Comparison of ENCODE assay signal across 21 cellular contexts in genomic region chr5:17607461-17607860, GRCh38. TPM values are rescaled to one million over a fixed set of nuclear protein-coding genes. Genes with fewer than 3 reads are reported as not detected.
"Had no signal": no experiment of that assay in that cellular context is flagged by ENCODE, and none has a peak within 500 bp of the region (broad histone marks: within the 10 kb centered on the region; RNA-seq: fewer than 3 reads in every experiment).

No MANE protein-coding gene starts in this region.

RNA-seq across cellular contexts. Expression of gene TAF11L12, which starts 2.7 kb away (rescaled TPM):
- total RNA-seq: activated naive CD4-positive, alpha-beta T cell treated with anti-CD3 and anti-CD28 coated beads for 36 hours; activated naive CD4-positive, alpha-beta T cell treated with anti-CD3 and anti-CD28 coated beads, Interleukin-2, amount 50 U/mL, for 72 hours; activated naive CD8-positive, alpha-beta T cell treated with anti-CD3 and anti-CD28 coated beads for 36 hours; activated naive CD8-positive, alpha-beta T cell treated with anti-CD3 and anti-CD28 coated beads, Interleukin-2, amount 10 ng/mL, durations not matched to agents 7 days and 5 days; activated T-cell treated with anti-CD3 and anti-CD28 coated beads, Interleukin-2, amount 50 U/mL, for 4 hours; activated T-cell treated with anti-CD3 and anti-CD28 coated beads, Interleukin-2, amount 50 U/mL, for 72 hours; activated T-helper 1 cell treated with anti-CD3 and anti-CD28 coated beads, Interleukin-12 subunit alpha, Interleukin-12 subunit beta, Interleukin-2, Interleukin-4 antibody, amounts not matched to agents 30 ng/mL and 10 ng/mL and 1 ng/mL, durations not matched to agents 14 hours and 24 hours and 36 hours; activated T-helper 17 cell treated with anti-CD3 and anti-CD28 coated beads, Interleukin-2, amount 50 U/mL, for 72 hours; activated T-helper 2 cell treated with anti-CD3 and anti-CD28 coated beads, Interferon-gamma antibody, Interleukin-2, Interleukin-4, amounts not matched to agents 10 μg/mL and 5 μg/mL and 100 μg/mL, durations not matched to agents 14 hours and 24 hours and 36 hours; adrenal gland; aorta; ascending aorta; body of pancreas; breast epithelium; cardiac muscle cell; cardiac septum; cerebellum; chondrocyte had no signal
- polyA plus RNA-seq: adipose tissue, adrenal gland, aorta, cardiac muscle cell had no signal

RNA-seq across cellular contexts. Expression of gene TAF11L11, which starts 3.5 kb away (rescaled TPM):
- total RNA-seq: activated naive CD4-positive, alpha-beta T cell treated with anti-CD3 and anti-CD28 coated beads for 36 hours; activated naive CD4-positive, alpha-beta T cell treated with anti-CD3 and anti-CD28 coated beads, Interleukin-2, amount 50 U/mL, for 72 hours; activated naive CD8-positive, alpha-beta T cell treated with anti-CD3 and anti-CD28 coated beads for 36 hours; activated naive CD8-positive, alpha-beta T cell treated with anti-CD3 and anti-CD28 coated beads, Interleukin-2, amount 10 ng/mL, durations not matched to agents 7 days and 5 days; activated T-cell treated with anti-CD3 and anti-CD28 coated beads, Interleukin-2, amount 50 U/mL, for 4 hours; activated T-cell treated with anti-CD3 and anti-CD28 coated beads, Interleukin-2, amount 50 U/mL, for 72 hours; activated T-helper 1 cell treated with anti-CD3 and anti-CD28 coated beads, Interleukin-12 subunit alpha, Interleukin-12 subunit beta, Interleukin-2, Interleukin-4 antibody, amounts not matched to agents 30 ng/mL and 10 ng/mL and 1 ng/mL, durations not matched to agents 14 hours and 24 hours and 36 hours; activated T-helper 17 cell treated with anti-CD3 and anti-CD28 coated beads, Interleukin-2, amount 50 U/mL, for 72 hours; activated T-helper 2 cell treated with anti-CD3 and anti-CD28 coated beads, Interferon-gamma antibody, Interleukin-2, Interleukin-4, amounts not matched to agents 10 μg/mL and 5 μg/mL and 100 μg/mL, durations not matched to agents 14 hours and 24 hours and 36 hours; adrenal gland; aorta; ascending aorta; body of pancreas; breast epithelium; bronchial epithelial cell; cardiac muscle cell; cardiac septum; cerebellum; chondrocyte had no signal
- polyA plus RNA-seq: adipose tissue, adrenal gland, aorta, cardiac muscle cell had no signal

RNA-seq across cellular contexts. Expression of gene TAF11L10, which starts 9.8 kb away (rescaled TPM):
- total RNA-seq: activated naive CD4-positive, alpha-beta T cell treated with anti-CD3 and anti-CD28 coated beads for 36 hours; activated naive CD4-positive, alpha-beta T cell treated with anti-CD3 and anti-CD28 coated beads, Interleukin-2, amount 50 U/mL, for 72 hours; activated naive CD8-positive, alpha-beta T cell treated with anti-CD3 and anti-CD28 coated beads for 36 hours; activated naive CD8-positive, alpha-beta T cell treated with anti-CD3 and anti-CD28 coated beads, Interleukin-2, amount 10 ng/mL, durations not matched to agents 7 days and 5 days; activated T-cell treated with anti-CD3 and anti-CD28 coated beads, Interleukin-2, amount 50 U/mL, for 4 hours; activated T-cell treated with anti-CD3 and anti-CD28 coated beads, Interleukin-2, amount 50 U/mL, for 72 hours; activated T-helper 1 cell treated with anti-CD3 and anti-CD28 coated beads, Interleukin-12 subunit alpha, Interleukin-12 subunit beta, Interleukin-2, Interleukin-4 antibody, amounts not matched to agents 30 ng/mL and 10 ng/mL and 1 ng/mL, durations not matched to agents 14 hours and 24 hours and 36 hours; activated T-helper 17 cell treated with anti-CD3 and anti-CD28 coated beads, Interleukin-2, amount 50 U/mL, for 72 hours; activated T-helper 2 cell treated with anti-CD3 and anti-CD28 coated beads, Interferon-gamma antibody, Interleukin-2, Interleukin-4, amounts not matched to agents 10 μg/mL and 5 μg/mL and 100 μg/mL, durations not matched to agents 14 hours and 24 hours and 36 hours; adrenal gland; aorta; ascending aorta; astrocyte; body of pancreas; breast epithelium; bronchial epithelial cell; cardiac muscle cell; cardiac septum; cerebellum; chondrocyte had no signal
- polyA plus RNA-seq: adipose tissue, adrenal gland, aorta, cardiac muscle cell had no signal

RNA-seq across cellular contexts. Expression of gene TAF11L9, which starts 13.3 kb away (rescaled TPM):
- total RNA-seq: activated naive CD4-positive, alpha-beta T cell treated with anti-CD3 and anti-CD28 coated beads for 36 hours; activated naive CD4-positive, alpha-beta T cell treated with anti-CD3 and anti-CD28 coated beads, Interleukin-2, amount 50 U/mL, for 72 hours; activated naive CD8-positive, alpha-beta T cell treated with anti-CD3 and anti-CD28 coated beads for 36 hours; activated naive CD8-positive, alpha-beta T cell treated with anti-CD3 and anti-CD28 coated beads, Interleukin-2, amount 10 ng/mL, durations not matched to agents 7 days and 5 days; activated T-cell treated with anti-CD3 and anti-CD28 coated beads, Interleukin-2, amount 50 U/mL, for 4 hours; activated T-cell treated with anti-CD3 and anti-CD28 coated beads, Interleukin-2, amount 50 U/mL, for 72 hours; activated T-helper 1 cell treated with anti-CD3 and anti-CD28 coated beads, Interleukin-12 subunit alpha, Interleukin-12 subunit beta, Interleukin-2, Interleukin-4 antibody, amounts not matched to agents 30 ng/mL and 10 ng/mL and 1 ng/mL, durations not matched to agents 14 hours and 24 hours and 36 hours; activated T-helper 17 cell treated with anti-CD3 and anti-CD28 coated beads, Interleukin-2, amount 50 U/mL, for 72 hours; activated T-helper 2 cell treated with anti-CD3 and anti-CD28 coated beads, Interferon-gamma antibody, Interleukin-2, Interleukin-4, amounts not matched to agents 10 μg/mL and 5 μg/mL and 100 μg/mL, durations not matched to agents 14 hours and 24 hours and 36 hours; adrenal gland; aorta; ascending aorta; astrocyte; body of pancreas; breast epithelium; bronchial epithelial cell; cardiac muscle cell; cardiac septum; cerebellum; chondrocyte had no signal
- polyA plus RNA-seq: adipose tissue, adrenal gland, aorta, cardiac muscle cell had no signal

RNA-seq across cellular contexts. Expression of gene TAF11L8, which starts 16.7 kb away (rescaled TPM):
- total RNA-seq: activated naive CD4-positive, alpha-beta T cell treated with anti-CD3 and anti-CD28 coated beads for 36 hours; activated naive CD4-positive, alpha-beta T cell treated with anti-CD3 and anti-CD28 coated beads, Interleukin-2, amount 50 U/mL, for 72 hours; activated naive CD8-positive, alpha-beta T cell treated with anti-CD3 and anti-CD28 coated beads for 36 hours; activated naive CD8-positive, alpha-beta T cell treated with anti-CD3 and anti-CD28 coated beads, Interleukin-2, amount 10 ng/mL, durations not matched to agents 7 days and 5 days; activated T-cell treated with anti-CD3 and anti-CD28 coated beads, Interleukin-2, amount 50 U/mL, for 4 hours; activated T-cell treated with anti-CD3 and anti-CD28 coated beads, Interleukin-2, amount 50 U/mL, for 72 hours; activated T-helper 1 cell treated with anti-CD3 and anti-CD28 coated beads, Interleukin-12 subunit alpha, Interleukin-12 subunit beta, Interleukin-2, Interleukin-4 antibody, amounts not matched to agents 30 ng/mL and 10 ng/mL and 1 ng/mL, durations not matched to agents 14 hours and 24 hours and 36 hours; activated T-helper 17 cell treated with anti-CD3 and anti-CD28 coated beads, Interleukin-2, amount 50 U/mL, for 72 hours; activated T-helper 2 cell treated with anti-CD3 and anti-CD28 coated beads, Interferon-gamma antibody, Interleukin-2, Interleukin-4, amounts not matched to agents 10 μg/mL and 5 μg/mL and 100 μg/mL, durations not matched to agents 14 hours and 24 hours and 36 hours; adrenal gland; aorta; ascending aorta; astrocyte; body of pancreas; breast epithelium; bronchial epithelial cell; cardiac muscle cell; cardiac septum; cerebellum; chondrocyte had no signal
- polyA plus RNA-seq: adipose tissue, adrenal gland, aorta, cardiac muscle cell had no signal
